Comparison of ENCODE assay signal across 11 cellular contexts in the genomic region with DNA sequence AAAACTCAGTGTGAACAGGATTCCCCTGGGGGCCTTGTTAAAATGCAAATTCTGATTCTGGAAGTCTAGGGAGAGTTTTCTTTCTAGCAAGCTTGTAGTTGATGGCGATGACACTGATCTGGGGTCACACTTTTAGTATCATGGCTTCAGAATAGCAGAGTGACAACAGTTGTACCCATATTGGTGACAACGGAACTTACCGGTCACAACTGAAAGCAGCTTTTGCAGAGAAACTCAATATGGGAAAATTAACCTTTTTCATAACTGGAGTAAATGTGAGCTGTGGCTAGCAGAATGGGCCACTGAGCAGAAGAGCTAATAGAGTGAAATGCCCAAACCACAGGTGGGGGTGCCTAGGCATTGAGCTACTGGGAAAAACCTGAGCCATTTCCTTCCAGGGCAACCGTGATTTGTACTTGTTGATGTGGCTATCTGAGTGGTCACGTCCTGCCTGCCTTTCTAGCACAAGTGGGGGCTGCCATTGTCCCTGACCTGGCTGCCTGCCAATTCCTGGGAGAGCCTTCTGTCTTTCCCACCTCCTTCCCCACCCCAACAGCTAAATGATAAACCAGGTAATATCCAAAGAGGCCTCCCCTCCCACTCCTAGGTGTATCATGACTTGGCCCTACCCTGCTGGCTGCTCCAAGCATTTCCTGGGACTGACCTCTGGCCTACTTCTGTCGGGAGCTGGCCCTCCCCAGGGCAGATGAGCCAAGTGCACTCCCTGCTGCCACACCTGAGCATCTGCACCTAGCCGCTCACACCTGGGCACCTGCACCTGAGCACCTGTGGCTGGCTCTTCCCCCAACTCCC. TPM values are rescaled to one million over a fixed set of nuclear protein-coding genes. Genes with fewer than 3 reads are reported as not detected.
DNase-seq lines count a peak whose midpoint lies in the region; ATAC-seq and TF ChIP-seq lines count a peak whose summit lies in the region.
"Had no signal": no experiment of that assay in that cellular context is flagged by ENCODE, and none has a peak within 500 bp of the region (broad histone marks: within the 10 kb centered on the region; RNA-seq: fewer than 3 reads in every experiment).

No MANE protein-coding gene starts in this region.

- intact Hi-C loops in HCT116 (cut with micrococcal nuclease) = no loop called here

- H3K27ac ChIP-seq in HCT116 (ENCODE audit: low read depth, low read length) = no peak overlapping the region

- H3K4me3 ChIP-seq in HCT116 (replicated peaks in 1 of 2; ENCODE audit: low read depth in 1 of 2, low read length in 2 of 2) = no peak overlapping the region

- no peak overlapping the region for H3K4me2 ChIP-seq in HCT116 (ENCODE audit: low read length)

- H3K36me3 Mint-ChIP-seq in nephron (ENCODE audit: low read depth) = no peaks in the 10 kb centered on the region
- no peaks in the 10 kb centered on the region for H3K36me3 Mint-ChIP-seq in HFFc6 (ENCODE audit: low read depth)

- 0 out of 6 replicates have a peak, but pooled peaks of 1 of the 3 experiments have one; percentile 14 for TF ChIP-seq CTCF in HCT116 (IDR thresholded peaks at IDR 0.05 in 2 of 3, conservative IDR thresholded peaks at IDR 0.05 in 1 of 3; ENCODE audit: borderline replicate concordance in 1 of 3, insufficient read depth in 1 of 3, low read depth in 2 of 3, low read length in 2 of 3)
- no peak for TF ChIP-seq CTCF in nephron (IDR thresholded peaks at IDR 0.05; ENCODE audit: unreplicated experiment in 3 of 3)
- TF ChIP-seq CTCF in HFFc6 (IDR thresholded peaks at IDR 0.05) = no peak

- H3K27ac Mint-ChIP-seq in nephron (peak overlapping the region; percentile 71 to 80 (median 72)), HFFc6 (no peak overlapping the region)
- H3K27ac Mint-ChIP-seq: dendritic cell treated with granulocyte-macrophage colony-stimulating factor and Interleukin-4, amounts not matched to agents 40 ng/mL and 50 ng/mL, for 4 days had no signal

- no peak overlapping the region for H2AFZ ChIP-seq in HCT116 (ENCODE audit: low read depth, low read length, poor library complexity, severe bottlenecking)

- H3K27me3 Mint-ChIP-seq in nephron (ENCODE audit: low read depth) (no peaks in the 10 kb centered on the region), HFFc6 (ENCODE audit: insufficient read depth) (no peaks in the 10 kb centered on the region)
- H3K27me3 Mint-ChIP-seq: dendritic cell treated with granulocyte-macrophage colony-stimulating factor and Interleukin-4, amounts not matched to agents 40 ng/mL and 50 ng/mL, for 4 days had no signal

- CTCF ChIA-PET in HCT116 (lab: Charles Lee) = no interaction called here

- H3K4me3 Mint-ChIP-seq in nephron (no peak overlapping the region), HFFc6 (no peak overlapping the region)
- H3K4me3 Mint-ChIP-seq: dendritic cell treated with granulocyte-macrophage colony-stimulating factor and Interleukin-4, amounts not matched to agents 40 ng/mL and 50 ng/mL, for 4 days had no signal

- no peak for TF ChIP-seq POLR2A in HCT116 (IDR thresholded peaks at IDR 0.05; ENCODE audit: borderline replicate concordance, extremely low read depth, insufficient read depth, insufficient read length)

- no peaks in the 10 kb centered on the region for H3K36me3 ChIP-seq in HCT116 (ENCODE audit: control insufficient read depth in 1 of 2, insufficient read depth in 2 of 2, low read length in 2 of 2)

- peak; percentile 34; the same call in 1 of the 2 replicates for TF ChIP-seq RAD21 in HCT116 (IDR thresholded peaks at IDR 0.05; ENCODE audit: low read depth)

- H3K4me1 ChIP-seq in HCT116 (ENCODE audit: control insufficient read depth in 1 of 2, insufficient read depth in 2 of 2, low read length in 2 of 2) = no peaks in the 10 kb centered on the region

- no peak for DNase-seq in HCT116 (ENCODE audit: low read depth, low spot score)
- DNase-seq in NCI-H345 (lab: John Stamatoyannopoulos, UW) = peak; percentile 74
- no peak for DNase-seq in HFFc6
- DNase-seq in COLO829 (ENCODE audit: low spot score) = no peak
- DNase-seq in epidermal melanocyte (ENCODE audit: insufficient read length, low spot score) = no peak
- DNase-seq: left ventricle myocardium superior; stimulated activated CD4-positive, alpha-beta T cell treated with anti-CD3 and anti-CD28 coated beads, Interleukin-15, amount 100 ng/mL, for 24 hours had no signal

- H4K20me1 ChIP-seq in HCT116 (ENCODE audit: insufficient read depth) = no peaks in the 10 kb centered on the region

- H3K4me1 Mint-ChIP-seq in nephron = peaks cover 9% of the 10 kb centered on the region
- H3K4me1 Mint-ChIP-seq in HFFc6 (ENCODE audit: low read depth) = no peaks in the 10 kb centered on the region

- H3K9me2 ChIP-seq in HCT116 (ENCODE audit: insufficient read depth) = no peaks in the 10 kb centered on the region

- no peak overlapping the region for H3K9ac ChIP-seq in HCT116 (ENCODE audit: low read length)

- POLR2A ChIA-PET in HCT116 (lab: Charles Lee) = no interaction called here

- RAD21 ChIA-PET in HCT116 (lab: Charles Lee; ENCODE audit: low non-redundant PET in 1 of 2, low total read pairs in 2 of 2, uncharacterized antibody in 2 of 2, unreplicated experiment in 2 of 2) = interaction anchor here in 1 of 2 experiments (0.6 kb wide), 1 partner anchor 47 kb away, joined by 6 read pairs; no protein-coding TSS in a partner anchor

- no peaks in the 10 kb centered on the region for H3K9me3 Mint-ChIP-seq in nephron
- peaks cover 33% of the 10 kb centered on the region for H3K9me3 Mint-ChIP-seq in HFFc6

- no TSS peak for BruUV-seq in HCT116 (replicated peaks; lab: Mats Ljungman, UMichigan)

- no peaks in the 10 kb centered on the region for H3K79me2 ChIP-seq in HCT116 (ENCODE audit: insufficient read depth, low read length)

- peak; percentile 57 for ATAC-seq in GM19023 (IDR thresholded peaks at IDR 0.05; ENCODE audit: unreplicated experiment)
- ATAC-seq in HCT116 = 0 out of 2 replicates have a peak, but pooled peaks have one; percentile 42
- ATAC-seq in GM21381 (IDR thresholded peaks at IDR 0.05; ENCODE audit: unreplicated experiment) = no peak
- ATAC-seq: left ventricle myocardium superior had no signal

- H3K27me3 ChIP-seq in HCT116 (ENCODE audit: insufficient read depth, low read length) = peaks cover 5% of the 10 kb centered on the region; the same call in 1 of the 2 replicates

- H3K9me3 ChIP-seq in HCT116 (ENCODE audit: control insufficient read depth in 1 of 2, insufficient read depth in 1 of 2, low read depth in 1 of 2, low read length in 2 of 2) = no peaks in the 10 kb centered on the region

TF ChIP-seq in HCT116, 20 proteins besides CTCF, POLR2A, EP300 and RAD21:
- TF ChIP-seq SRF (IDR thresholded peaks at IDR 0.05; ENCODE audit: low read depth) = no peak
- no peak for TF ChIP-seq EZH2phosphoT487 (IDR thresholded peaks at IDR 0.05; ENCODE audit: borderline replicate concordance)
- TF ChIP-seq FOSL1 (IDR thresholded peaks at IDR 0.05; ENCODE audit: low read depth) = no peak
- TF ChIP-seq, protein P1, sequence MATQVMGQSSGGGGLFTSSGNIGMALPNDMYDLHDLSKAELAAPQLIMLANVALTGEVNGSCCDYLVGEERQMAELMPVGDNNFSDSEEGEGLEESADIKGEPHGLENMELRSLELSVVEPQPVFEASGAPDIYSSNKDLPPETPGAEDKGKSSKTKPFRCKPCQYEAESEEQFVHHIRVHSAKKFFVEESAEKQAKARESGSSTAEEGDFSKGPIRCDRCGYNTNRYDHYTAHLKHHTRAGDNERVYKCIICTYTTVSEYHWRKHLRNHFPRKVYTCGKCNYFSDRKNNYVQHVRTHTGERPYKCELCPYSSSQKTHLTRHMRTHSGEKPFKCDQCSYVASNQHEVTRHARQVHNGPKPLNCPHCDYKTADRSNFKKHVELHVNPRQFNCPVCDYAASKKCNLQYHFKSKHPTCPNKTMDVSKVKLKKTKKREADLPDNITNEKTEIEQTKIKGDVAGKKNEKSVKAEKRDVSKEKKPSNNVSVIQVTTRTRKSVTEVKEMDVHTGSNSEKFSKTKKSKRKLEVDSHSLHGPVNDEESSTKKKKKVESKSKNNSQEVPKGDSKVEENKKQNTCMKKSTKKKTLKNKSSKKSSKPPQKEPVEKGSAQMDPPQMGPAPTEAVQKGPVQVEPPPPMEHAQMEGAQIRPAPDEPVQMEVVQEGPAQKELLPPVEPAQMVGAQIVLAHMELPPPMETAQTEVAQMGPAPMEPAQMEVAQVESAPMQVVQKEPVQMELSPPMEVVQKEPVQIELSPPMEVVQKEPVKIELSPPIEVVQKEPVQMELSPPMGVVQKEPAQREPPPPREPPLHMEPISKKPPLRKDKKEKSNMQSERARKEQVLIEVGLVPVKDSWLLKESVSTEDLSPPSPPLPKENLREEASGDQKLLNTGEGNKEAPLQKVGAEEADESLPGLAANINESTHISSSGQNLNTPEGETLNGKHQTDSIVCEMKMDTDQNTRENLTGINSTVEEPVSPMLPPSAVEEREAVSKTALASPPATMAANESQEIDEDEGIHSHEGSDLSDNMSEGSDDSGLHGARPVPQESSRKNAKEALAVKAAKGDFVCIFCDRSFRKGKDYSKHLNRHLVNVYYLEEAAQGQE (IDR thresholded peaks at IDR 0.05; ENCODE audit: low read depth) = no peak
- TF ChIP-seq JUND (IDR thresholded peaks at IDR 0.05) = no peak
- no peak for TF ChIP-seq CEBPB (IDR thresholded peaks at IDR 0.05; ENCODE audit: low read depth)
- TF ChIP-seq EGR1 (IDR thresholded peaks at IDR 0.05; ENCODE audit: low read depth) = no peak
- TF ChIP-seq SIN3A (IDR thresholded peaks at IDR 0.05; ENCODE audit: low read depth) = no peak
- no peak for TF ChIP-seq CBX3 (IDR thresholded peaks at IDR 0.05; ENCODE audit: low read depth)
- TF ChIP-seq SP1 (IDR thresholded peaks at IDR 0.05; ENCODE audit: low read depth) = no peak
- no peak for TF ChIP-seq TCF7L2 (IDR thresholded peaks at IDR 0.05; ENCODE audit: borderline replicate concordance, extremely low read depth, insufficient read depth, insufficient read length)
- TF ChIP-seq YY1 (IDR thresholded peaks at IDR 0.05; ENCODE audit: extremely low read depth, insufficient replicate concordance, low read depth, low read length) = no peak

RNA-seq across cellular contexts. Expression of a gene that starts 1.7 kb away (rescaled TPM):
- not detected for total RNA-seq in HCT116 (2021; ENCODE audit: unreplicated experiment)
- not detected in 2 replicates for polyA plus RNA-seq in HCT116 (2012)
- not detected for total RNA-seq in HFFc6 (2021; fragmentation: NEBNext Ultra II Directional; extraction: Animal tissue kit (Norgen Biotek cat#: 25700))
- total RNA-seq: left ventricle myocardium superior had no signal
